8 cellular contexts compared by ENCODE assay signal in the genomic region with DNA sequence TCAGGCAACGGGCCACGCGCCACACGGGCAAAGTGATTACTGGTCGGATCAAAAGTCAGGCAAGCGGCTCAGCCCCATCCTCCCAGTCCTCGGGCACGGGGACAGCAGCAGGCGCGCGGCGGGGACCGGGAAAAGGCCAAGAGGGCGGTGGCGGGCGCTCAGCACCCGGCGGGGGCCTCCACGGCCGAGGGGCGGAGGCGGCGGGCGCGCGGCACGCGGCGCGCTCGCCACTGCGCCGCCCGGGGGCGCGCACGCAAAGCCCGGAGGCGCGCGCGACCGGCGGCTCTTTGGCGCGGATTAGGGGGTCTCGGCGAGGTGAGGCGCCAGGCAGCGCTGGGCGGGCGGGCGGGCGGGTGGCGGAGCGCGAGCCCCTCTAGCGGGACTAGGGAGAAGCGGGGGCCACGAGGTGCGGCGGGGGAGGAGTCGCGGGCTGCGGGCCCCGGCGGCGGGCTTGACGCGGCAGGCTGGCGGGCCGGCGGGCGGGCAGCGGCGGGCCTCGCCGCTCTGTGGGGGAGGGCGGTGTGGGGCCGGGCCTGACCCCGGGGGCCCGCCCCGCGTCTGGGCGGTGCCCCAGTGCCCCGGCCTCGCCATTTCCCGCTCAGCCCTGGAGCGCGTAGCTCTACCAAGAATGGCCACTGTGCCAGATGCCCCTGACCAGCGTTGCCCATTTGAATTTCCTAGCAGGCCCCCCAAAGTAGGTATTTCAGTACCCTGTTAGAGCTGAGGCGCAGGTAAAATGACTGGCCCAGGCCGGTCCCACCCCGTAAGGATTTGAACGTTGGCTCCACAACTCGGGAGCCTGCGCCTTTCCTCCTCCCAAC. TPM values are rescaled to one million over a fixed set of nuclear protein-coding genes. Genes with fewer than 3 reads are reported as not detected.
A peak's percentile ranks its signal among the peaks of the same experiment; 100 is the strongest.
DNase-seq lines count a peak whose midpoint lies in the region; ATAC-seq and TF ChIP-seq lines count a peak whose summit lies in the region.

A gene (minus strand): TSS at position 202 of the 821 bp plus-strand sequence. CDS start 537 bp downstream, outside the sequence.
A gene with protein sequence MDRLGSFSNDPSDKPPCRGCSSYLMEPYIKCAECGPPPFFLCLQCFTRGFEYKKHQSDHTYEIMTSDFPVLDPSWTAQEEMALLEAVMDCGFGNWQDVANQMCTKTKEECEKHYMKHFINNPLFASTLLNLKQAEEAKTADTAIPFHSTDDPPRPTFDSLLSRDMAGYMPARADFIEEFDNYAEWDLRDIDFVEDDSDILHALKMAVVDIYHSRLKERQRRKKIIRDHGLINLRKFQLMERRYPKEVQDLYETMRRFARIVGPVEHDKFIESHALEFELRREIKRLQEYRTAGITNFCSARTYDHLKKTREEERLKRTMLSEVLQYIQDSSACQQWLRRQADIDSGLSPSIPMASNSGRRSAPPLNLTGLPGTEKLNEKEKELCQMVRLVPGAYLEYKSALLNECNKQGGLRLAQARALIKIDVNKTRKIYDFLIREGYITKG (plus strand): TSS at position 252 of the 821 bp plus-strand sequence. CDS start 4,480 bp downstream, outside the sequence.

- H3K4me1 ChIP-seq in gastroesophageal sphincter: peaks cover 0 to 37% (median 7%) of the 10 kb centered on the region in 3 donors

- H3K27me3 ChIP-seq in gastroesophageal sphincter: no peaks in the 10 kb centered on the region

- TF ChIP-seq POLR2A in gastroesophageal sphincter (IDR thresholded peaks at IDR 0.05): peak; percentile 61 to 66

- DNase-seq in EL (peak; percentile 87), GOT3 (lab: John Stamatoyannopoulos, UW) (peak; percentile 54), LNCaP clone FGC (ENCODE audit: low read depth) (peak; percentile 40), SK-MEL-5 (ENCODE audit: low read depth, low spot score) (peak; percentile 83), nucleus accumbens (lab: John Stamatoyannopoulos, UW) (peak in 53 of 56 donors; percentile 14 to 87 (median 67)), substantia nigra (lab: John Stamatoyannopoulos, UW) (peak in 47 of 49 donors; percentile 14 to 88 (median 67))
- DNase-seq in activated naive CD4-positive, alpha-beta T cell (lab: John Stamatoyannopoulos, UW): peak; percentile 39 to 64 (median 48)

- H3K9me3 ChIP-seq in gastroesophageal sphincter: no peaks in the 10 kb centered on the region

- 0% methylated on average over 2 to 4 of the region's 97 CpGs for WGBS in gastroesophageal sphincter (ENCODE audit: low coverage in 1 of 2), 2 donors

- H3K27ac ChIP-seq in gastroesophageal sphincter (peak within 1 kb of the TSS; percentile 74 to 97 (median 91)), substantia nigra (ENCODE audit: low read depth, low read length, poor library complexity, severe bottlenecking) (peak within 1 kb of the TSS; percentile 88)

- H3K4me3 ChIP-seq in LNCaP clone FGC (ENCODE audit: low read depth, low read length) (peak within 1 kb of the TSS; percentile 78), gastroesophageal sphincter (peak within 1 kb of the TSS; percentile 81 to 82)

- no peak for TF ChIP-seq EP300 in gastroesophageal sphincter (IDR thresholded peaks at IDR 0.05)

- in situ Hi-C loops in SK-MEL-5 (cut with HindIII; ENCODE audit: low pct_unique_long_range_greater_than_20kb, low sequenced_read_pairs): no loop called here

- H3K36me3 ChIP-seq in gastroesophageal sphincter: peaks cover 0 to 13% of the 10 kb centered on the region in 2 donors

- TF ChIP-seq CTCF in LNCaP clone FGC (IDR thresholded peaks at IDR 0.05; ENCODE audit: control insufficient read depth, extremely low read depth, insufficient read depth) (no peak), gastroesophageal sphincter (IDR thresholded peaks at IDR 0.05) (peak in 3 of 4 experiments; percentile 13 to 45 (median 39))

- peak; percentile 97 for ATAC-seq in gastroesophageal sphincter

RNA-seq across cellular contexts. Expression of the first gene that starts in this region (rescaled TPM):
- total RNA-seq in SK-MEL-5 (2014; rRNA removed; shearing (Covaris generic)): 33.9 and 37.8 TPM in 2 replicates
- 35.9 and 50.9 TPM in 2 replicates for polyA plus RNA-seq in SK-MEL-5 (2015; cell fraction: cytosol; rRNA removed)
- 55.4 and 65.2 TPM in 2 replicates for polyA plus RNA-seq in SK-MEL-5 (2015; cell fraction: nucleus; rRNA removed)
- 10 to 100 TPM; 40.5 to 64.1 (median 51.8) TPM for total RNA-seq in gastroesophageal sphincter

RNA-seq across cellular contexts. Expression of the second gene that starts in this region (rescaled TPM):
- 18.2 and 19.7 TPM in 2 replicates for total RNA-seq in SK-MEL-5 (2014; rRNA removed; shearing (Covaris generic))
- polyA plus RNA-seq in SK-MEL-5 (2015; cell fraction: cytosol; rRNA removed): 13.2 and 14.1 TPM in 2 replicates
- polyA plus RNA-seq in SK-MEL-5 (2015; cell fraction: nucleus; rRNA removed): 32.2 and 34.3 TPM in 2 replicates
- total RNA-seq in gastroesophageal sphincter: 10 to 100 TPM; 17.5 to 21.5 (median 18.5) TPM

Comparison
In these comparisons a context has a peak if more than half of its experiments do, and no peak if none do; other contexts are left out.
1. Peak in every context shown above with its lines: DNase-seq, ATAC-seq, H3K4me3 ChIP-seq and H3K27ac ChIP-seq.